Comparison of ENCODE assay signal across 9 cellular contexts in the genomic region with DNA sequence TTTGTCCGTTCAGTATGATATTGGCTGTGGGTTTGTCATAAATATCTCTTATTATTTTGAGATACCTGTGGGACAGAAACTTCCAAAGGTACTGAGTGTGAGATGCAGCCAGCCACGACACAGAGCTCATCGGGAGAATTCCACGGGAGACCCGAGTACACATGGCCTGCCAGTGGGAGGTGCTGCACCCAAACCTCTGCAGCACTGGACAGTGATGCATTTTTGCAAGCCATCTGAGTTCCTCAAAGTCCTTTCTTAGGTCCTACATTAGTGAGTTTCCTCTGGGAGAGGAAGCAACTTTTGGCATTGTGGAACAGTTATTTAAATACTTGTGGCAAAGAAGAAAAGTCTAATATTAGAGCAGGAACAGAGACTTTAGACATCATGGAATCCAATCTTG.
DNase-seq lines count a peak whose midpoint lies in the region; ATAC-seq and TF ChIP-seq lines count a peak whose summit lies in the region.
"Had no signal": no experiment of that assay in that cellular context is flagged by ENCODE, and none has a peak within 500 bp of the region (broad histone marks: within the 10 kb centered on the region; RNA-seq: fewer than 3 reads in every experiment).

No MANE protein-coding gene starts in this region.

- ATAC-seq in naive thymus-derived CD4-positive, alpha-beta T cell, result peak; percentile 68
- ATAC-seq in GM18867 (IDR thresholded peaks at IDR 0.05; ENCODE audit: unreplicated experiment), result no peak

- H3K9me3 ChIP-seq in naive thymus-derived CD4-positive, alpha-beta T cell (ENCODE audit: control insufficient read depth in 2 of 3, low read length in 3 of 3), result no peaks in the 10 kb centered on the region

- no peaks in the 10 kb centered on the region for H3K27me3 ChIP-seq in GM06990 (replicated peaks; ENCODE audit: control insufficient read depth, insufficient read depth, low read length)
- H3K27me3 ChIP-seq in naive thymus-derived CD4-positive, alpha-beta T cell (ENCODE audit: control insufficient read depth in 2 of 2, insufficient read depth in 2 of 2, low read length in 2 of 2), result no peaks in the 10 kb centered on the region

- TF ChIP-seq EP300 in Ishikawa (IDR thresholded peaks at IDR 0.05; ENCODE audit: borderline replicate concordance), result no peak

- H3K36me3 ChIP-seq in GM06990 (ENCODE audit: control insufficient read depth, insufficient read depth, low read length), result peaks cover 2% of the 10 kb centered on the region
- no peaks in the 10 kb centered on the region for H3K36me3 ChIP-seq in naive thymus-derived CD4-positive, alpha-beta T cell (ENCODE audit: control insufficient read depth in 2 of 3, insufficient read depth in 3 of 3, low read length in 3 of 3)

- peaks cover 0 to 58% (median 30%) of the 10 kb centered on the region in 5 donors for H3K36me3 Mint-ChIP-seq in naive thymus-derived CD4-positive, alpha-beta T cell

- no peak overlapping the region for H3K4me3 Mint-ChIP-seq in naive thymus-derived CD4-positive, alpha-beta T cell

- TF ChIP-seq CTCF in GM06990 (IDR thresholded peaks at IDR 0.05; ENCODE audit: insufficient read depth, low read length, poor library complexity, severe bottlenecking), result peak; percentile 45
- peak; percentile 24 for TF ChIP-seq CTCF in choroid plexus epithelial cell (conservative IDR thresholded peaks at IDR 0.05; ENCODE audit: low read depth, low read length)

- peaks cover 12 to 57% (median 20%) of the 10 kb centered on the region in 7 donors for H3K4me1 Mint-ChIP-seq in naive thymus-derived CD4-positive, alpha-beta T cell

- peaks cover 0 to 8% (median 1%) of the 10 kb centered on the region in 11 donors for H3K9me3 Mint-ChIP-seq in naive thymus-derived CD4-positive, alpha-beta T cell

- peak overlapping the region in 3 of 9 donors; percentile 14 to 23 (median 17) for H3K27ac Mint-ChIP-seq in naive thymus-derived CD4-positive, alpha-beta T cell

- TF ChIP-seq RAD21 in Ishikawa (IDR thresholded peaks at IDR 0.05; ENCODE audit: low read depth), result peak; percentile 13; the same call in 1 of the 2 replicates

- intact Hi-C loops in naive thymus-derived CD4-positive, alpha-beta T cell (cut with micrococcal nuclease), result no loop called here

- no peak overlapping the region for H3K27ac ChIP-seq in naive thymus-derived CD4-positive, alpha-beta T cell (ENCODE audit: low read depth, low read length)

- no peaks in the 10 kb centered on the region for H3K27me3 Mint-ChIP-seq in naive thymus-derived CD4-positive, alpha-beta T cell

- no peak overlapping the region for H3K4me3 ChIP-seq in GM06990 (replicated peaks; ENCODE audit: low read depth, low read length)
- no peak overlapping the region for H3K4me3 ChIP-seq in choroid plexus epithelial cell (ENCODE audit: low read depth, low read length)
- no peak overlapping the region for H3K4me3 ChIP-seq in naive thymus-derived CD4-positive, alpha-beta T cell (ENCODE audit: low read length)

- H3K4me1 ChIP-seq in naive thymus-derived CD4-positive, alpha-beta T cell (ENCODE audit: control insufficient read depth in 2 of 2, insufficient read depth in 2 of 2, low read length in 2 of 2), result peaks cover 0 to 3% of the 10 kb centered on the region in 2 donors

- no peak for DNase-seq in GM06990 (ENCODE audit: extremely low read depth, insufficient read length)
- no peak for DNase-seq in choroid plexus epithelial cell (ENCODE audit: low read depth)
- no peak for DNase-seq in naive thymus-derived CD4-positive, alpha-beta T cell
- no peak for DNase-seq in 8988T
- no peak for DNase-seq in occipital lobe (lab: John Stamatoyannopoulos, UW)
- DNase-seq: DMS79, NCI-H1417 had no signal

- CTCF ChIA-PET in naive thymus-derived CD4-positive, alpha-beta T cell (lab: Charles Lee), result no interaction called here

- POLR2A ChIA-PET in naive thymus-derived CD4-positive, alpha-beta T cell (lab: Charles Lee), result interaction anchor here (0.7 kb wide), 1 partner anchor 1481 kb away, joined by 3 read pairs; no protein-coding TSS in a partner anchor

TF ChIP-seq in Ishikawa, 13 proteins besides CTCF, POLR2A, EP300 and RAD21:
- TF ChIP-seq ZBTB7A (IDR thresholded peaks at IDR 0.05; ENCODE audit: low read depth) (no peak), CEBPB (IDR thresholded peaks at IDR 0.05) (no peak), TEAD4 (IDR thresholded peaks at IDR 0.05) (no peak), EGR1 (IDR thresholded peaks at IDR 0.05) (no peak), FOXM1 (IDR thresholded peaks at IDR 0.05; ENCODE audit: borderline replicate concordance, low read depth) (no peak), YY1 (IDR thresholded peaks at IDR 0.05; ENCODE audit: low read depth) (no peak), CREB1 (IDR thresholded peaks at IDR 0.05; ENCODE audit: low read depth) (no peak), TAF1 (IDR thresholded peaks at IDR 0.05; ENCODE audit: low read depth) (no peak), TCF12 (IDR thresholded peaks at IDR 0.05; ENCODE audit: low read depth) (no peak), NFIC (IDR thresholded peaks at IDR 0.05) (no peak)
- TF ChIP-seq, protein P1, sequence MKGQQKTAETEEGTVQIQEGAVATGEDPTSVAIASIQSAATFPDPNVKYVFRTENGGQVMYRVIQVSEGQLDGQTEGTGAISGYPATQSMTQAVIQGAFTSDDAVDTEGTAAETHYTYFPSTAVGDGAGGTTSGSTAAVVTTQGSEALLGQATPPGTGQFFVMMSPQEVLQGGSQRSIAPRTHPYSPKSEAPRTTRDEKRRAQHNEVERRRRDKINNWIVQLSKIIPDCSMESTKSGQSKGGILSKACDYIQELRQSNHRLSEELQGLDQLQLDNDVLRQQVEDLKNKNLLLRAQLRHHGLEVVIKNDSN (IDR thresholded peaks at IDR 0.05), result no peak
- TF ChIP-seq, protein P2, sequence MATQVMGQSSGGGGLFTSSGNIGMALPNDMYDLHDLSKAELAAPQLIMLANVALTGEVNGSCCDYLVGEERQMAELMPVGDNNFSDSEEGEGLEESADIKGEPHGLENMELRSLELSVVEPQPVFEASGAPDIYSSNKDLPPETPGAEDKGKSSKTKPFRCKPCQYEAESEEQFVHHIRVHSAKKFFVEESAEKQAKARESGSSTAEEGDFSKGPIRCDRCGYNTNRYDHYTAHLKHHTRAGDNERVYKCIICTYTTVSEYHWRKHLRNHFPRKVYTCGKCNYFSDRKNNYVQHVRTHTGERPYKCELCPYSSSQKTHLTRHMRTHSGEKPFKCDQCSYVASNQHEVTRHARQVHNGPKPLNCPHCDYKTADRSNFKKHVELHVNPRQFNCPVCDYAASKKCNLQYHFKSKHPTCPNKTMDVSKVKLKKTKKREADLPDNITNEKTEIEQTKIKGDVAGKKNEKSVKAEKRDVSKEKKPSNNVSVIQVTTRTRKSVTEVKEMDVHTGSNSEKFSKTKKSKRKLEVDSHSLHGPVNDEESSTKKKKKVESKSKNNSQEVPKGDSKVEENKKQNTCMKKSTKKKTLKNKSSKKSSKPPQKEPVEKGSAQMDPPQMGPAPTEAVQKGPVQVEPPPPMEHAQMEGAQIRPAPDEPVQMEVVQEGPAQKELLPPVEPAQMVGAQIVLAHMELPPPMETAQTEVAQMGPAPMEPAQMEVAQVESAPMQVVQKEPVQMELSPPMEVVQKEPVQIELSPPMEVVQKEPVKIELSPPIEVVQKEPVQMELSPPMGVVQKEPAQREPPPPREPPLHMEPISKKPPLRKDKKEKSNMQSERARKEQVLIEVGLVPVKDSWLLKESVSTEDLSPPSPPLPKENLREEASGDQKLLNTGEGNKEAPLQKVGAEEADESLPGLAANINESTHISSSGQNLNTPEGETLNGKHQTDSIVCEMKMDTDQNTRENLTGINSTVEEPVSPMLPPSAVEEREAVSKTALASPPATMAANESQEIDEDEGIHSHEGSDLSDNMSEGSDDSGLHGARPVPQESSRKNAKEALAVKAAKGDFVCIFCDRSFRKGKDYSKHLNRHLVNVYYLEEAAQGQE (IDR thresholded peaks at IDR 0.05; ENCODE audit: low read depth), result no peak
- TF ChIP-seq, protein P3, sequence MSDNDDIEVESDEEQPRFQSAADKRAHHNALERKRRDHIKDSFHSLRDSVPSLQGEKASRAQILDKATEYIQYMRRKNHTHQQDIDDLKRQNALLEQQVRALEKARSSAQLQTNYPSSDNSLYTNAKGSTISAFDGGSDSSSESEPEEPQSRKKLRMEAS (IDR thresholded peaks at IDR 0.05), result no peak
